ENCODE assay signal across 9 cellular contexts in the genomic region with DNA sequence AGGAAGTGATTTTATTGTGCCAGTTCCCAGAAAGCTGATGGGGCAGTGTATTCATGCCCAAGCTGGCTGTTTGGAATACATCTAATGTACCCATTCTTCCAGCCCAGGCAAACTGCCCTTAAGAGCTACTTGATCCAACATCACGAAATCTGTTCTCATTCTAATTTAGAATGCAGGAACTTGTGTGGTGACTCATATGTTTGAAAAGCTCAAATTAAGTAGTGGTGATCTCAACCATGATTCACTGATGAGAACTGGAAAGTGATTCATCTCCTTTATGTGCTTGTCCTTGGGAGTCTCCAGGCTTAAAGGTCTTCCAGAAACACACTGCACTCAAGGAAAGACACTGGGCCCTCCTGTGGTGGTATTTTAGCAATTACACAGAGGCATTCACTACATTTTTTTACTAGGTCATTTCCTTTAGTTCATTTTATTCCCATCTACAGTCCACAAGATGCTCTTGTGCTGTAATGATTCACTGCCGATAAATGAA.
DNase-seq lines count a peak whose midpoint lies in the region; ATAC-seq and TF ChIP-seq lines count a peak whose summit lies in the region.
"Had no signal": no experiment of that assay in that cellular context is flagged by ENCODE, and none has a peak within 500 bp of the region (broad histone marks: within the 10 kb centered on the region; RNA-seq: fewer than 3 reads in every experiment).

No MANE protein-coding gene starts in this region.

- H3K27ac ChIP-seq in C4-2B: no peak overlapping the region
- H3K27ac ChIP-seq in colonic mucosa: peak overlapping the region; percentile 18

- no peak overlapping the region for H3K4me3 ChIP-seq in colonic mucosa
- H3K4me3 ChIP-seq: Peyer's patch had no signal

- no peaks in the 10 kb centered on the region for H3K36me3 ChIP-seq in colonic mucosa
- H3K36me3 ChIP-seq: Peyer's patch had no signal

- 0 out of 2 replicates have a peak, but pooled peaks have one; percentile 4 for TF ChIP-seq CTCF in C4-2B (conservative IDR thresholded peaks at IDR 0.05)
- no peak for TF ChIP-seq CTCF in colonic mucosa (IDR thresholded peaks at IDR 0.05)
- TF ChIP-seq CTCF in nephron progenitor cell (IDR thresholded peaks at IDR 0.05): no peak

- peaks cover 14% of the 10 kb centered on the region for H3K27me3 Mint-ChIP-seq in nephron progenitor cell (ENCODE audit: low read depth, poor library complexity)

- H3K9me3 Mint-ChIP-seq in nephron progenitor cell: peaks cover 34% of the 10 kb centered on the region

- H3K4me1 ChIP-seq in colonic mucosa: no peaks in the 10 kb centered on the region
- H3K4me1 ChIP-seq: Peyer's patch had no signal

- H3K27me3 ChIP-seq in colonic mucosa: no peaks in the 10 kb centered on the region
- H3K27me3 ChIP-seq: Peyer's patch had no signal

- DNase-seq in M059J (ENCODE audit: low read depth): peak; percentile 100
- no peak for DNase-seq in colonic mucosa
- DNase-seq in mucosa of gallbladder (ENCODE audit: low spot score): peak; percentile 56
- no peak for DNase-seq in nephron progenitor cell
- DNase-seq: Peyer's patch had no signal

- intact Hi-C loops in colonic mucosa (cut with DNase I): no loop called here

- H3K9me3 ChIP-seq in colonic mucosa: no peaks in the 10 kb centered on the region
- H3K9me3 ChIP-seq: Peyer's patch had no signal

- ATAC-seq in GM21367 (IDR thresholded peaks at IDR 0.05; ENCODE audit: unreplicated experiment) (no peak), GM18511 (IDR thresholded peaks at IDR 0.05; ENCODE audit: unreplicated experiment) (no peak), GM21447 (IDR thresholded peaks at IDR 0.05; ENCODE audit: unreplicated experiment) (no peak)

- H3K27ac Mint-ChIP-seq in nephron progenitor cell: no peak overlapping the region

- no peak overlapping the region for H3K4me3 Mint-ChIP-seq in nephron progenitor cell

- no peaks in the 10 kb centered on the region for H3K4me1 Mint-ChIP-seq in nephron progenitor cell

- H3K36me3 Mint-ChIP-seq in nephron progenitor cell (ENCODE audit: low read depth): no peaks in the 10 kb centered on the region

- no peak overlapping the region for H3K9ac ChIP-seq in colonic mucosa (ENCODE audit: low read depth in 2 of 2, low read length in 2 of 2)

Comparison
In these comparisons a context has a peak if more than half of its experiments do, and no peak if none do; other contexts are left out.
1. DNase-seq: peak in M059J (single experiment) and mucosa of gallbladder (single experiment); none in colonic mucosa (single experiment) and nephron progenitor cell (single experiment).